24 cellular contexts compared by ENCODE assay signal in the genomic region with DNA sequence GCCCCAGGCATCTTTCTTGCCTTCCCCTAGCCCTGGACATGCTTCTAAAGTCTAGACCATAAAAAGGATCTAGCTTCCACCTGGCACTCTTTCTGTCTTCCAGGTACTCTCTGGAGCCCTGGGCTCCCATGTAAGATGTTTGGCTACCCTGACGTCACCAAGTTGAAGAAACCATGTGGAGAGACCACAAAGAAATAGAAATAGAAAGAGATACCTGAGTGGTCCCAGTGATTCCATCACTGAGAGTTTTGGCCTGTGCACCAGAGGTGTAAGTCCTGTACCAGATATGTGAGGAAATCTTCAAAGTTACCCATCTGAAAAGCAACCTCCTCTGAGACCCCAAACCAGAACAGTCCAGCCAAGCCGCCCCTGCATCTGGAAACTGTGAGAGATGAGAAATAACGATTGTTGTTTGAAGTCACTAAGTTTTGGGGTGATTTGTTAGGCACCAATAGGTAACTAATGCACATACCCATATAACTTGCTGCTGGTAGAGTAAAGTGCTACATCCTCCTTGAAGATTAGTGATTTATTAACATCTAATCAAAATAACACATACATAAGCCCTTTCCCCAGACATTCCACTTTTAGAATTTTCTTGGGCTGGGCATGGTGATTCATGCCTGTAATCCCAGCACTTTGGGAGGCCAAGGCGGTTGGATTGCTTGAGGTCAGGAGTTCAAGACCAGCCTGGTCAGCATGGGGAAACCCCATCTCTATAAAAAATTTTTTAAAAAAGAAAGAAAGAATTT.
DNase-seq lines count a peak whose midpoint lies in the region; ATAC-seq and TF ChIP-seq lines count a peak whose summit lies in the region.
"Had no signal": no experiment of that assay in that cellular context is flagged by ENCODE, and none has a peak within 500 bp of the region (broad histone marks: within the 10 kb centered on the region; RNA-seq: fewer than 3 reads in every experiment).

No MANE protein-coding gene starts in this region.

- no peak overlapping the region for H3K14ac ChIP-seq in mesenchymal stem cell (ENCODE audit: low read length in 2 of 2)

- H3K18ac ChIP-seq in mesenchymal stem cell (ENCODE audit: low read depth in 1 of 2, low read length in 2 of 2) = no peak overlapping the region

- no peak for TF ChIP-seq CTCF in Calu3 (IDR thresholded peaks at IDR 0.05; ENCODE audit: unreplicated experiment)
- TF ChIP-seq CTCF in SU-DHL-6 (IDR thresholded peaks at IDR 0.05; ENCODE audit: insufficient read depth, low read length, poor library complexity, severe bottlenecking) = no peak
- TF ChIP-seq CTCF in coronary artery (IDR thresholded peaks at IDR 0.05) = no peak

- H3K9me3 ChIP-seq in SU-DHL-6 (ENCODE audit: insufficient read depth, low read length) (no peaks in the 10 kb centered on the region), mesenchymal stem cell (ENCODE audit: control insufficient read depth, low read length) (no peaks in the 10 kb centered on the region)
- H3K9me3 ChIP-seq: breast epithelium, gastrocnemius medialis, Peyer's patch, testis had no signal

- ATAC-seq in HG03342 (IDR thresholded peaks at IDR 0.05; ENCODE audit: unreplicated experiment) (peak; percentile 49), HG02642 (IDR thresholded peaks at IDR 0.05; ENCODE audit: poor library complexity, unreplicated experiment) (no peak)
- no peak for ATAC-seq in stimulated activated effector memory CD8-positive, alpha-beta T cell treated with anti-CD3 and anti-CD28 coated beads, Interleukin-12 subunit alpha, Interleukin-12 subunit beta, amount 100 ng/mL, for 72 hours
- ATAC-seq: gastrocnemius medialis, left colon had no signal

- no peak overlapping the region for H2BK120ac ChIP-seq in mesenchymal stem cell (ENCODE audit: low read depth, low read length)

- H3K9me3 Mint-ChIP-seq in Calu3 (ENCODE audit: low read depth, unreplicated experiment) = peaks cover 2% of the 10 kb centered on the region
- peaks cover 2% of the 10 kb centered on the region for H3K9me3 Mint-ChIP-seq in stimulated activated effector memory CD8-positive, alpha-beta T cell treated with anti-CD3 and anti-CD28 coated beads, Interleukin-12 subunit alpha, Interleukin-12 subunit beta, amount 100 ng/mL, for 72 hours
- H3K9me3 Mint-ChIP-seq: activated naive CD4-positive, alpha-beta T cell treated with anti-CD3 and anti-CD28 coated beads, Interleukin-2, amount 50 U/mL, for 24 hours had no signal

- H3K27ac ChIP-seq in SU-DHL-6 (ENCODE audit: low read depth, low read length) (peak overlapping the region; percentile 99), mesenchymal stem cell (ENCODE audit: low read length, poor library complexity, severe bottlenecking) (peak overlapping the region; percentile 63), coronary artery (no peak overlapping the region)
- H3K27ac ChIP-seq: breast epithelium, gastrocnemius medialis, GM23248, hepatocyte, Peyer's patch, testis had no signal

- H3K79me2 ChIP-seq in SU-DHL-6 (ENCODE audit: insufficient read depth, low read length) = no peaks in the 10 kb centered on the region
- H3K79me2 ChIP-seq: hepatocyte had no signal

- H2AK5ac ChIP-seq in mesenchymal stem cell (ENCODE audit: low read length, severe bottlenecking) = peak overlapping the region; percentile 88

- no peak overlapping the region for H2BK15ac ChIP-seq in mesenchymal stem cell (ENCODE audit: low read depth, poor library complexity, severe bottlenecking)

- H3K23ac ChIP-seq in mesenchymal stem cell (ENCODE audit: low read length in 2 of 2) = no peak overlapping the region

- CTCF ChIA-PET in Calu3 (lab: Charles Lee) = no interaction called here

- no peaks in the 10 kb centered on the region for H3K27me3 ChIP-seq in SU-DHL-6 (ENCODE audit: low read length)
- H3K27me3 ChIP-seq in mesenchymal stem cell (ENCODE audit: control insufficient read depth in 1 of 2, insufficient read depth in 1 of 2, low read length in 2 of 2) = no peaks in the 10 kb centered on the region
- H3K27me3 ChIP-seq: breast epithelium, gastrocnemius medialis, hepatocyte, Peyer's patch, testis had no signal

- no peaks in the 10 kb centered on the region for H3K27me3 Mint-ChIP-seq in Calu3 (ENCODE audit: unreplicated experiment)
- H3K27me3 Mint-ChIP-seq: activated naive CD4-positive, alpha-beta T cell treated with anti-CD3 and anti-CD28 coated beads, Interleukin-2, amount 50 U/mL, for 24 hours; stimulated activated naive CD8-positive, alpha-beta T cell treated with anti-CD3 and anti-CD28 coated beads, Interleukin-15, Interleukin-2, amounts not matched to agents 100 ng/mL and 50 ng/mL, for 24 hours had no signal

- TSS peak; percentile 61 for BruUV-seq in Calu3 (replicated peaks; lab: Mats Ljungman, UMichigan)

- H3K9me2 ChIP-seq in SU-DHL-6 (replicated peaks; ENCODE audit: insufficient read depth, low read length) = no peaks in the 10 kb centered on the region

- peak; percentile 71 for DNase-seq in Calu3
- DNase-seq in mesenchymal stem cell = no peak
- DNase-seq in dermis blood vessel endothelial cell = no peak
- no peak for DNase-seq in stimulated activated effector memory CD8-positive, alpha-beta T cell treated with anti-CD3 and anti-CD28 coated beads, Interleukin-12 subunit alpha, Interleukin-12 subunit beta, amount 100 ng/mL, for 72 hours (ENCODE audit: low spot score in 2 of 2)
- no peak for DNase-seq in coronary artery (ENCODE audit: low spot score)
- DNase-seq: activated CD4-positive, alpha-beta T cell treated with anti-CD3 and anti-CD28 coated beads, Interleukin-2, amount 10 ng/mL, durations not matched to agents 24 days and 14 days; AML-193; CD4-positive, CD25-positive, alpha-beta regulatory T cell; gastrocnemius medialis; GM23248; KBM-7; left colon; NCI-H2029; NCI-H69; Peyer's patch; testis had no signal

- H3K27ac Mint-ChIP-seq in Calu3 (ENCODE audit: unreplicated experiment) = peak overlapping the region; percentile 25
- H3K27ac Mint-ChIP-seq in stimulated activated effector memory CD8-positive, alpha-beta T cell treated with anti-CD3 and anti-CD28 coated beads, Interleukin-12 subunit alpha, Interleukin-12 subunit beta, amount 100 ng/mL, for 72 hours = no peak overlapping the region
- H3K27ac Mint-ChIP-seq: activated CD4-positive, alpha-beta T cell treated with anti-CD3 and anti-CD28 coated beads, Interleukin-2, amount 10 ng/mL, durations not matched to agents 24 days and 14 days; activated naive CD4-positive, alpha-beta T cell treated with anti-CD3 and anti-CD28 coated beads, Interleukin-2, amount 50 U/mL, for 24 hours; CD4-positive, CD25-positive, alpha-beta regulatory T cell; nephron; stimulated activated naive CD8-positive, alpha-beta T cell treated with anti-CD3 and anti-CD28 coated beads, Interleukin-15, Interleukin-2, amounts not matched to agents 100 ng/mL and 50 ng/mL, for 24 hours had no signal

- peaks cover 8% of the 10 kb centered on the region for H3K4me1 ChIP-seq in mesenchymal stem cell (ENCODE audit: control insufficient read depth, insufficient read depth, low read depth, low read length)
- H3K4me1 ChIP-seq: breast epithelium, gastrocnemius medialis, Peyer's patch had no signal

- H4K91ac ChIP-seq in mesenchymal stem cell (ENCODE audit: low read length) = no peak overlapping the region

- 82% methylated on average over 2 of the region's 4 CpGs for WGBS in mesenchymal stem cell

- H3K4me3 ChIP-seq in SU-DHL-6 (ENCODE audit: insufficient read depth, low read length, poor library complexity, severe bottlenecking) = peak overlapping the region; percentile 4
- no peak overlapping the region for H3K4me3 ChIP-seq in mesenchymal stem cell (ENCODE audit: insufficient read depth in 1 of 2, low read depth in 1 of 2, low read length in 2 of 2)
- no peak overlapping the region for H3K4me3 ChIP-seq in coronary artery
- H3K4me3 ChIP-seq: breast epithelium, gastrocnemius medialis, GM23248, hepatocyte, Peyer's patch, testis had no signal

- H3K4me2 ChIP-seq in SU-DHL-6 (ENCODE audit: low read depth, low read length, poor library complexity, severe bottlenecking) = peak overlapping the region; percentile 69
- H3K4me2 ChIP-seq in mesenchymal stem cell (ENCODE audit: low read length, poor library complexity, severe bottlenecking) = no peak overlapping the region
- H3K4me2 ChIP-seq: hepatocyte had no signal

- peak overlapping the region in 1 of 2 experiments; percentile 49 for H3K4ac ChIP-seq in mesenchymal stem cell (ENCODE audit: low read depth in 1 of 2, low read length in 2 of 2)

- H4K20me1 ChIP-seq in SU-DHL-6 (ENCODE audit: low read depth, low read length) = no peaks in the 10 kb centered on the region

- intact Hi-C loops in Calu3 (cut with micrococcal nuclease; ENCODE audit: unreplicated experiment) = no loop called here

- H2AFZ ChIP-seq in SU-DHL-6 (ENCODE audit: low read depth, low read length, severe bottlenecking) (peak overlapping the region; percentile 22), mesenchymal stem cell (ENCODE audit: low read depth, low read length) (no peak overlapping the region)
- H2AFZ ChIP-seq: GM23248, hepatocyte had no signal

- no peak overlapping the region for H2BK5ac ChIP-seq in mesenchymal stem cell (ENCODE audit: low read depth, low read length, poor library complexity, severe bottlenecking)

- peak overlapping the region; percentile 55 for H3K9ac ChIP-seq in SU-DHL-6 (ENCODE audit: low read length)
- no peak overlapping the region for H3K9ac ChIP-seq in mesenchymal stem cell (ENCODE audit: low read length)
- H3K9ac ChIP-seq: GM23248 had no signal

- no peaks in the 10 kb centered on the region for H3K36me3 Mint-ChIP-seq in Calu3 (ENCODE audit: insufficient read depth, unreplicated experiment)
- H3K36me3 Mint-ChIP-seq in stimulated activated effector memory CD8-positive, alpha-beta T cell treated with anti-CD3 and anti-CD28 coated beads, Interleukin-12 subunit alpha, Interleukin-12 subunit beta, amount 100 ng/mL, for 72 hours = no peaks in the 10 kb centered on the region
- H3K36me3 Mint-ChIP-seq: activated naive CD4-positive, alpha-beta T cell treated with anti-CD3 and anti-CD28 coated beads, Interleukin-2, amount 50 U/mL, for 24 hours; CD4-positive, CD25-positive, alpha-beta regulatory T cell had no signal

- H2BK12ac ChIP-seq in mesenchymal stem cell (ENCODE audit: low read length in 2 of 2) = no peak overlapping the region

- H3K4me1 Mint-ChIP-seq in Calu3 (ENCODE audit: low read depth, unreplicated experiment) = peaks cover 63% of the 10 kb centered on the region
- no peaks in the 10 kb centered on the region for H3K4me1 Mint-ChIP-seq in stimulated activated effector memory CD8-positive, alpha-beta T cell treated with anti-CD3 and anti-CD28 coated beads, Interleukin-12 subunit alpha, Interleukin-12 subunit beta, amount 100 ng/mL, for 72 hours
- H3K4me1 Mint-ChIP-seq: activated CD4-positive, alpha-beta T cell treated with anti-CD3 and anti-CD28 coated beads, Interleukin-2, amount 10 ng/mL, durations not matched to agents 24 days and 14 days; activated naive CD4-positive, alpha-beta T cell treated with anti-CD3 and anti-CD28 coated beads, Interleukin-2, amount 50 U/mL, for 24 hours; CD4-positive, CD25-positive, alpha-beta regulatory T cell; nephron had no signal

- peaks cover 57% of the 10 kb centered on the region for H3F3A ChIP-seq in SU-DHL-6 (ENCODE audit: insufficient read depth)

- H4K8ac ChIP-seq in mesenchymal stem cell (ENCODE audit: low read length) = no peak overlapping the region

- no peaks in the 10 kb centered on the region for H3K36me3 ChIP-seq in SU-DHL-6 (ENCODE audit: low read length)
- no peaks in the 10 kb centered on the region for H3K36me3 ChIP-seq in mesenchymal stem cell (ENCODE audit: control insufficient read depth in 1 of 2, insufficient read depth in 2 of 2, low read depth in 1 of 2, low read length in 2 of 2)
- H3K36me3 ChIP-seq: breast epithelium, gastrocnemius medialis, Peyer's patch had no signal

- H3K4me3 Mint-ChIP-seq in Calu3 (ENCODE audit: low read depth, unreplicated experiment) = no peak overlapping the region
- no peak overlapping the region for H3K4me3 Mint-ChIP-seq in stimulated activated effector memory CD8-positive, alpha-beta T cell treated with anti-CD3 and anti-CD28 coated beads, Interleukin-12 subunit alpha, Interleukin-12 subunit beta, amount 100 ng/mL, for 72 hours
- H3K4me3 Mint-ChIP-seq: activated CD4-positive, alpha-beta T cell treated with anti-CD3 and anti-CD28 coated beads, Interleukin-2, amount 10 ng/mL, durations not matched to agents 24 days and 14 days; activated naive CD4-positive, alpha-beta T cell treated with anti-CD3 and anti-CD28 coated beads, Interleukin-2, amount 50 U/mL, for 24 hours; CD4-positive, CD25-positive, alpha-beta regulatory T cell; nephron; stimulated activated naive CD8-positive, alpha-beta T cell treated with anti-CD3 and anti-CD28 coated beads, Interleukin-15, Interleukin-2, amounts not matched to agents 100 ng/mL and 50 ng/mL, for 24 hours had no signal

- no peaks in the 10 kb centered on the region for H3K79me1 ChIP-seq in mesenchymal stem cell (replicated peaks; ENCODE audit: low read length, poor library complexity, severe bottlenecking)

Comparison
In these comparisons a context has a peak if more than half of its experiments do, and no peak if none do; other contexts are left out.
1. H3K27ac ChIP-seq: peak in SU-DHL-6 (single experiment) and mesenchymal stem cell (single experiment); none in coronary artery (0 of 2).